In genomic region chr20:63329331-63330083, GRCh38 we compare ENCODE assay signal across 30 cellular contexts. TPM values are rescaled to one million over a fixed set of nuclear protein-coding genes. Genes with fewer than 3 reads are reported as not detected.
"Had no signal": no experiment of that assay in that cellular context is flagged by ENCODE, and none has a peak within 500 bp of the region (broad histone marks: within the 10 kb centered on the region; RNA-seq: fewer than 3 reads in every experiment).

No MANE protein-coding gene starts in this region.

- H3K27ac Mint-ChIP-seq: activated CD4-positive, alpha-beta memory T cell treated with anti-CD3 and anti-CD28 coated beads, Interleukin-2, amount 10 ng/mL, durations not matched to agents 7 days and 5 days; activated CD8-positive, alpha-beta memory T cell treated with anti-CD3 and anti-CD28 coated beads, Interleukin-2, amount 10 ng/mL, durations not matched to agents 7 days and 5 days; activated naive CD8-positive, alpha-beta T cell; endodermal cell; immature natural killer cell had no signal

- H3K9me3 ChIP-seq: right lobe of liver, thyroid gland, vagina had no signal

- ATAC-seq: activated CD8-positive, alpha-beta memory T cell treated with anti-CD3 and anti-CD28 coated beads, Interleukin-2, amount 10 ng/mL, durations not matched to agents 7 days and 5 days; esophagus mucosa; heart left ventricle; left lung; right lobe of liver had no signal

- DNase-seq: activated CD4-positive, alpha-beta memory T cell treated with anti-CD3 and anti-CD28 coated beads, Interleukin-2, amount 10 ng/mL, durations not matched to agents 7 days and 5 days; activated CD4-positive, alpha-beta T cell treated with anti-CD3 and anti-CD28 coated beads for 48 hours; activated CD8-positive, alpha-beta memory T cell treated with anti-CD3 and anti-CD28 coated beads, Interleukin-2, amount 10 ng/mL, durations not matched to agents 7 days and 5 days; activated effector memory CD4-positive, alpha-beta T cell treated with Interleukin-2 at 50 U/mL for 16 hours; activated naive CD4-positive, alpha-beta T cell treated with Interleukin-2 at 50 U/mL for 16 hours; activated T-cell treated with anti-CD3 and anti-CD28 coated beads, Interleukin-2, amount 50 U/mL, for 48 hours; amniotic stem cell; brain microvascular endothelial cell; caudate nucleus; endodermal cell; foreskin fibroblast; hypothalamus; immature natural killer cell; kidney glomerular epithelial cell; naive B cell; occipital lobe; stimulated activated CD4-positive, alpha-beta T cell treated with anti-CD3 and anti-CD28 coated beads, Interleukin-12 subunit alpha, Interleukin-12 subunit beta, amount 100 ng/mL, for 4 hours; stimulated activated CD4-positive, alpha-beta T cell treated with anti-CD3 and anti-CD28 coated beads, Interleukin-4, amount 100 ng/mL, for 1 hour; stomach; T-helper 1 cell had no signal

- H3K4me1 Mint-ChIP-seq: endodermal cell had no signal

- H3K4me3 ChIP-seq: heart left ventricle, left lung, right lobe of liver, stomach, thyroid gland, upper lobe of left lung, vagina had no signal

- H3K27ac ChIP-seq: brain microvascular endothelial cell, heart left ventricle, left lung, right lobe of liver, stomach, upper lobe of left lung, vagina, VCaP had no signal

- H3K4me1 ChIP-seq: heart left ventricle, left lung, right lobe of liver, stomach, vagina had no signal

- H3K27me3 Mint-ChIP-seq: activated CD4-positive, alpha-beta memory T cell treated with anti-CD3 and anti-CD28 coated beads, Interleukin-2, amount 10 ng/mL, durations not matched to agents 7 days and 5 days; activated CD8-positive, alpha-beta memory T cell treated with anti-CD3 and anti-CD28 coated beads, Interleukin-2, amount 10 ng/mL, durations not matched to agents 7 days and 5 days had no signal

- H3K4me3 Mint-ChIP-seq: activated CD4-positive, alpha-beta memory T cell treated with anti-CD3 and anti-CD28 coated beads, Interleukin-2, amount 10 ng/mL, durations not matched to agents 7 days and 5 days; activated CD8-positive, alpha-beta memory T cell treated with anti-CD3 and anti-CD28 coated beads, Interleukin-2, amount 10 ng/mL, durations not matched to agents 7 days and 5 days; activated naive CD8-positive, alpha-beta T cell; endodermal cell; immature natural killer cell; naive B cell had no signal

- H3K36me3 ChIP-seq: brain microvascular endothelial cell, heart left ventricle, left lung, right lobe of liver, stomach, thyroid gland, upper lobe of left lung, vagina had no signal

- H3K27me3 ChIP-seq: brain microvascular endothelial cell, right lobe of liver, thyroid gland, upper lobe of left lung, vagina had no signal

RNA-seq across cellular contexts. Expression of gene CHRNA4, which starts 31.6 kb away (rescaled TPM):
- total RNA-seq: activated CD4-positive, alpha-beta memory T cell treated with anti-CD3 and anti-CD28 coated beads, Interleukin-2, amount 10 ng/mL, durations not matched to agents 7 days and 5 days; activated CD8-positive, alpha-beta memory T cell treated with anti-CD3 and anti-CD28 coated beads, Interleukin-2, amount 10 ng/mL, durations not matched to agents 7 days and 5 days; esophagus mucosa; left lung; SK-MEL-5 had no signal
- polyA plus RNA-seq: immature natural killer cell had no signal

RNA-seq across cellular contexts. Expression of gene COL20A1, which starts 36.5 kb away (rescaled TPM):
- total RNA-seq: activated CD4-positive, alpha-beta memory T cell treated with anti-CD3 and anti-CD28 coated beads, Interleukin-2, amount 10 ng/mL, durations not matched to agents 7 days and 5 days; activated CD8-positive, alpha-beta memory T cell treated with anti-CD3 and anti-CD28 coated beads, Interleukin-2, amount 10 ng/mL, durations not matched to agents 7 days and 5 days; esophagus mucosa; heart left ventricle; left lung; right lobe of liver; SK-MEL-5; vagina had no signal
- polyA plus RNA-seq: heart left ventricle, immature natural killer cell had no signal
